ENCODE assay signal across 1 cellular context in the genomic region with DNA sequence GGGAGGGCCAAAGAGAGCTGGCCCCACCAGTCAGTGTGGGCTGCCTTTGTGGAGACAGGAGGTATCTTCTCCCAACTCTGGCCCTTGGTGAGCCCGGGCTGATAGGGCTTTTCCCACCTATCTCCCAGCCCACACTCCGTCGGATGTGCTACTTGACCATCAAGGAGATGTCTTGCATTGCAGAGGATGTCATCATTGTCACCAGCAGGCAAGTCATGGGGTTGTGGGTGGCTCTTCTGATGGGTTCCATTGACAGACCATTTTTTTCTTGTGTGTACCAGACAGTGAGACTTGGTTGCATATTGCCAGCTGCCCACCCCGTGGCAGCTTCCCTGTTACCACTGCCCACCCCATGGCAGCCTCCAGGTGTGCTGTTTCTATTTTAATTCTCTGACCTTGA.
TF ChIP-seq lines count a peak whose summit lies in the region.

No MANE protein-coding gene starts in this region.

TF ChIP-seq in K562, 482 proteins besides CTCF, POLR2A, EP300 and RAD21 (continued from another document and continues in another):
- TF ChIP-seq, protein P1, sequence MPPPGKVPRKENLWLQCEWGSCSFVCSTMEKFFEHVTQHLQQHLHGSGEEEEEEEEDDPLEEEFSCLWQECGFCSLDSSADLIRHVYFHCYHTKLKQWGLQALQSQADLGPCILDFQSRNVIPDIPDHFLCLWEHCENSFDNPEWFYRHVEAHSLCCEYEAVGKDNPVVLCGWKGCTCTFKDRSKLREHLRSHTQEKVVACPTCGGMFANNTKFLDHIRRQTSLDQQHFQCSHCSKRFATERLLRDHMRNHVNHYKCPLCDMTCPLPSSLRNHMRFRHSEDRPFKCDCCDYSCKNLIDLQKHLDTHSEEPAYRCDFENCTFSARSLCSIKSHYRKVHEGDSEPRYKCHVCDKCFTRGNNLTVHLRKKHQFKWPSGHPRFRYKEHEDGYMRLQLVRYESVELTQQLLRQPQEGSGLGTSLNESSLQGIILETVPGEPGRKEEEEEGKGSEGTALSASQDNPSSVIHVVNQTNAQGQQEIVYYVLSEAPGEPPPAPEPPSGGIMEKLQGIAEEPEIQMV (tag; conservative IDR thresholded peaks at IDR 0.05; ENCODE audit: low read depth) = no peak
- no peak for TF ChIP-seq ZNF324 (CRISPR knock-in tag; IDR thresholded peaks at IDR 0.05)
- TF ChIP-seq, protein P2, sequence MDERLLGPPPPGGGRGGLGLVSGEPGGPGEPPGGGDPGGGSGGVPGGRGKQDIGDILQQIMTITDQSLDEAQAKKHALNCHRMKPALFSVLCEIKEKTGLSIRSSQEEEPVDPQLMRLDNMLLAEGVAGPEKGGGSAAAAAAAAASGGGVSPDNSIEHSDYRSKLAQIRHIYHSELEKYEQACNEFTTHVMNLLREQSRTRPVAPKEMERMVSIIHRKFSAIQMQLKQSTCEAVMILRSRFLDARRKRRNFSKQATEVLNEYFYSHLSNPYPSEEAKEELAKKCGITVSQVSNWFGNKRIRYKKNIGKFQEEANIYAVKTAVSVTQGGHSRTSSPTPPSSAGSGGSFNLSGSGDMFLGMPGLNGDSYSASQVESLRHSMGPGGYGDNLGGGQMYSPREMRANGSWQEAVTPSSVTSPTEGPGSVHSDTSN (CRISPR knock-in tag; IDR thresholded peaks at IDR 0.05; ENCODE audit: low read depth) = no peak
- TF ChIP-seq, protein P2 (tag; conservative IDR thresholded peaks at IDR 0.05; ENCODE audit: low read depth) = no peak
- TF ChIP-seq ARID1B (IDR thresholded peaks at IDR 0.05) = no peak
- no peak for TF ChIP-seq ZZZ3 (IDR thresholded peaks at IDR 0.05)
- TF ChIP-seq NR4A1 (CRISPR knock-in tag; IDR thresholded peaks at IDR 0.05) = no peak
- no peak for TF ChIP-seq NR4A1 (tag; IDR thresholded peaks at IDR 0.05)
- TF ChIP-seq ZKSCAN1 (IDR thresholded peaks at IDR 0.05; ENCODE audit: low read depth, low read length) = no peak
- TF ChIP-seq, protein P3, sequence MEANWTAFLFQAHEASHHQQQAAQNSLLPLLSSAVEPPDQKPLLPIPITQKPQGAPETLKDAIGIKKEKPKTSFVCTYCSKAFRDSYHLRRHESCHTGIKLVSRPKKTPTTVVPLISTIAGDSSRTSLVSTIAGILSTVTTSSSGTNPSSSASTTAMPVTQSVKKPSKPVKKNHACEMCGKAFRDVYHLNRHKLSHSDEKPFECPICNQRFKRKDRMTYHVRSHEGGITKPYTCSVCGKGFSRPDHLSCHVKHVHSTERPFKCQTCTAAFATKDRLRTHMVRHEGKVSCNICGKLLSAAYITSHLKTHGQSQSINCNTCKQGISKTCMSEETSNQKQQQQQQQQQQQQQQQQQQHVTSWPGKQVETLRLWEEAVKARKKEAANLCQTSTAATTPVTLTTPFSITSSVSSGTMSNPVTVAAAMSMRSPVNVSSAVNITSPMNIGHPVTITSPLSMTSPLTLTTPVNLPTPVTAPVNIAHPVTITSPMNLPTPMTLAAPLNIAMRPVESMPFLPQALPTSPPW (CRISPR knock-in tag; IDR thresholded peaks at IDR 0.05) = no peak
- TF ChIP-seq HMGN3 (IDR thresholded peaks at IDR 0.05; ENCODE audit: borderline replicate concordance, extremely low read depth, insufficient read length, low read depth, low read length) = no peak
- TF ChIP-seq, protein P4, sequence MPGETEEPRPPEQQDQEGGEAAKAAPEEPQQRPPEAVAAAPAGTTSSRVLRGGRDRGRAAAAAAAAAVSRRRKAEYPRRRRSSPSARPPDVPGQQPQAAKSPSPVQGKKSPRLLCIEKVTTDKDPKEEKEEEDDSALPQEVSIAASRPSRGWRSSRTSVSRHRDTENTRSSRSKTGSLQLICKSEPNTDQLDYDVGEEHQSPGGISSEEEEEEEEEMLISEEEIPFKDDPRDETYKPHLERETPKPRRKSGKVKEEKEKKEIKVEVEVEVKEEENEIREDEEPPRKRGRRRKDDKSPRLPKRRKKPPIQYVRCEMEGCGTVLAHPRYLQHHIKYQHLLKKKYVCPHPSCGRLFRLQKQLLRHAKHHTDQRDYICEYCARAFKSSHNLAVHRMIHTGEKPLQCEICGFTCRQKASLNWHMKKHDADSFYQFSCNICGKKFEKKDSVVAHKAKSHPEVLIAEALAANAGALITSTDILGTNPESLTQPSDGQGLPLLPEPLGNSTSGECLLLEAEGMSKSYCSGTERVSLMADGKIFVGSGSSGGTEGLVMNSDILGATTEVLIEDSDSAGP (CRISPR knock-in tag; IDR thresholded peaks at IDR 0.05) = no peak
- no peak for TF ChIP-seq TAF9B (IDR thresholded peaks at IDR 0.05; ENCODE audit: partially characterized antibody)
- TF ChIP-seq, protein P5, sequence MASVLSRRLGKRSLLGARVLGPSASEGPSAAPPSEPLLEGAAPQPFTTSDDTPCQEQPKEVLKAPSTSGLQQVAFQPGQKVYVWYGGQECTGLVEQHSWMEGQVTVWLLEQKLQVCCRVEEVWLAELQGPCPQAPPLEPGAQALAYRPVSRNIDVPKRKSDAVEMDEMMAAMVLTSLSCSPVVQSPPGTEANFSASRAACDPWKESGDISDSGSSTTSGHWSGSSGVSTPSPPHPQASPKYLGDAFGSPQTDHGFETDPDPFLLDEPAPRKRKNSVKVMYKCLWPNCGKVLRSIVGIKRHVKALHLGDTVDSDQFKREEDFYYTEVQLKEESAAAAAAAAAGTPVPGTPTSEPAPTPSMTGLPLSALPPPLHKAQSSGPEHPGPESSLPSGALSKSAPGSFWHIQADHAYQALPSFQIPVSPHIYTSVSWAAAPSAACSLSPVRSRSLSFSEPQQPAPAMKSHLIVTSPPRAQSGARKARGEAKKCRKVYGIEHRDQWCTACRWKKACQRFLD (CRISPR knock-in tag; IDR thresholded peaks at IDR 0.05) = peak; percentile 44; the same call in 1 of the 2 replicates
- TF ChIP-seq SLC30A9 (CRISPR knock-in tag; IDR thresholded peaks at IDR 0.05) = no peak
- no peak for TF ChIP-seq NR1H2 (CRISPR knock-in tag; IDR thresholded peaks at IDR 0.05)
- no peak for TF ChIP-seq ZNF224 (CRISPR knock-in tag; IDR thresholded peaks at IDR 0.05)
- TF ChIP-seq, protein P6, sequence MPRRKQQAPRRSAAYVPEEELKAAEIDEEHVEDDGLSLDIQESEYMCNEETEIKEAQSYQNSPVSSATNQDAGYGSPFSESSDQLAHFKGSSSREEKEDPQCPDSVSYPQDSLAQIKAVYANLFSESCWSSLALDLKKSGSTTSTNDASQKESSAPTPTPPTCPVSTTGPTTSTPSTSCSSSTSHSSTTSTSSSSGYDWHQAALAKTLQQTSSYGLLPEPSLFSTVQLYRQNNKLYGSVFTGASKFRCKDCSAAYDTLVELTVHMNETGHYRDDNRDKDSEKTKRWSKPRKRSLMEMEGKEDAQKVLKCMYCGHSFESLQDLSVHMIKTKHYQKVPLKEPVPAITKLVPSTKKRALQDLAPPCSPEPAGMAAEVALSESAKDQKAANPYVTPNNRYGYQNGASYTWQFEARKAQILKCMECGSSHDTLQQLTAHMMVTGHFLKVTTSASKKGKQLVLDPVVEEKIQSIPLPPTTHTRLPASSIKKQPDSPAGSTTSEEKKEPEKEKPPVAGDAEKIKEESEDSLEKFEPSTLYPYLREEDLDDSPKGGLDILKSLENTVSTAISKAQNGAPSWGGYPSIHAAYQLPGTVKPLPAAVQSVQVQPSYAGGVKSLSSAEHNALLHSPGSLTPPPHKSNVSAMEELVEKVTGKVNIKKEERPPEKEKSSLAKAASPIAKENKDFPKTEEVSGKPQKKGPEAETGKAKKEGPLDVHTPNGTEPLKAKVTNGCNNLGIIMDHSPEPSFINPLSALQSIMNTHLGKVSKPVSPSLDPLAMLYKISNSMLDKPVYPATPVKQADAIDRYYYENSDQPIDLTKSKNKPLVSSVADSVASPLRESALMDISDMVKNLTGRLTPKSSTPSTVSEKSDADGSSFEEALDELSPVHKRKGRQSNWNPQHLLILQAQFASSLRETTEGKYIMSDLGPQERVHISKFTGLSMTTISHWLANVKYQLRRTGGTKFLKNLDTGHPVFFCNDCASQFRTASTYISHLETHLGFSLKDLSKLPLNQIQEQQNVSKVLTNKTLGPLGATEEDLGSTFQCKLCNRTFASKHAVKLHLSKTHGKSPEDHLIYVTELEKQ (CRISPR knock-in tag; IDR thresholded peaks at IDR 0.05) = no peak
- no peak for TF ChIP-seq HNRNPLL (IDR thresholded peaks at IDR 0.05; ENCODE audit: low read depth, low read length, poor library complexity, severe bottlenecking)
- no peak for TF ChIP-seq NFE2L1 (tag; IDR thresholded peaks at IDR 0.05; ENCODE audit: borderline replicate concordance, low read depth)
- TF ChIP-seq, protein P7, sequence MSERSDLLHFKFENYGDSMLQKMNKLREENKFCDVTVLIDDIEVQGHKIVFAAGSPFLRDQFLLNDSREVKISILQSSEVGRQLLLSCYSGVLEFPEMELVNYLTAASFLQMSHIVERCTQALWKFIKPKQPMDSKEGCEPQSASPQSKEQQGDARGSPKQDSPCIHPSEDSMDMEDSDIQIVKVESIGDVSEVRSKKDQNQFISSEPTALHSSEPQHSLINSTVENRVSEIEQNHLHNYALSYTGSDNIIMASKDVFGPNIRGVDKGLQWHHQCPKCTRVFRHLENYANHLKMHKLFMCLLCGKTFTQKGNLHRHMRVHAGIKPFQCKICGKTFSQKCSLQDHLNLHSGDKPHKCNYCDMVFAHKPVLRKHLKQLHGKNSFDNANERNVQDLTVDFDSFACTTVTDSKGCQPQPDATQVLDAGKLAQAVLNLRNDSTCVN (CRISPR knock-in tag; IDR thresholded peaks at IDR 0.05) = no peak
- TF ChIP-seq, protein P8, sequence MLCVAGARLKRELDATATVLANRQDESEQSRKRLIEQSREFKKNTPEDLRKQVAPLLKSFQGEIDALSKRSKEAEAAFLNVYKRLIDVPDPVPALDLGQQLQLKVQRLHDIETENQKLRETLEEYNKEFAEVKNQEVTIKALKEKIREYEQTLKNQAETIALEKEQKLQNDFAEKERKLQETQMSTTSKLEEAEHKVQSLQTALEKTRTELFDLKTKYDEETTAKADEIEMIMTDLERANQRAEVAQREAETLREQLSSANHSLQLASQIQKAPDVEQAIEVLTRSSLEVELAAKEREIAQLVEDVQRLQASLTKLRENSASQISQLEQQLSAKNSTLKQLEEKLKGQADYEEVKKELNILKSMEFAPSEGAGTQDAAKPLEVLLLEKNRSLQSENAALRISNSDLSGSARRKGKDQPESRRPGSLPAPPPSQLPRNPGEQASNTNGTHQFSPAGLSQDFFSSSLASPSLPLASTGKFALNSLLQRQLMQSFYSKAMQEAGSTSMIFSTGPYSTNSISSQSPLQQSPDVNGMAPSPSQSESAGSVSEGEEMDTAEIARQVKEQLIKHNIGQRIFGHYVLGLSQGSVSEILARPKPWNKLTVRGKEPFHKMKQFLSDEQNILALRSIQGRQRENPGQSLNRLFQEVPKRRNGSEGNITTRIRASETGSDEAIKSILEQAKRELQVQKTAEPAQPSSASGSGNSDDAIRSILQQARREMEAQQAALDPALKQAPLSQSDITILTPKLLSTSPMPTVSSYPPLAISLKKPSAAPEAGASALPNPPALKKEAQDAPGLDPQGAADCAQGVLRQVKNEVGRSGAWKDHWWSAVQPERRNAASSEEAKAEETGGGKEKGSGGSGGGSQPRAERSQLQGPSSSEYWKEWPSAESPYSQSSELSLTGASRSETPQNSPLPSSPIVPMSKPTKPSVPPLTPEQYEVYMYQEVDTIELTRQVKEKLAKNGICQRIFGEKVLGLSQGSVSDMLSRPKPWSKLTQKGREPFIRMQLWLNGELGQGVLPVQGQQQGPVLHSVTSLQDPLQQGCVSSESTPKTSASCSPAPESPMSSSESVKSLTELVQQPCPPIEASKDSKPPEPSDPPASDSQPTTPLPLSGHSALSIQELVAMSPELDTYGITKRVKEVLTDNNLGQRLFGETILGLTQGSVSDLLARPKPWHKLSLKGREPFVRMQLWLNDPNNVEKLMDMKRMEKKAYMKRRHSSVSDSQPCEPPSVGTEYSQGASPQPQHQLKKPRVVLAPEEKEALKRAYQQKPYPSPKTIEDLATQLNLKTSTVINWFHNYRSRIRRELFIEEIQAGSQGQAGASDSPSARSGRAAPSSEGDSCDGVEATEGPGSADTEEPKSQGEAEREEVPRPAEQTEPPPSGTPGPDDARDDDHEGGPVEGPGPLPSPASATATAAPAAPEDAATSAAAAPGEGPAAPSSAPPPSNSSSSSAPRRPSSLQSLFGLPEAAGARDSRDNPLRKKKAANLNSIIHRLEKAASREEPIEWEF (CRISPR knock-in tag; IDR thresholded peaks at IDR 0.05) = no peak
- no peak for TF ChIP-seq NFXL1 (CRISPR knock-in tag; IDR thresholded peaks at IDR 0.05)
- no peak; a peak in 2 of 4 replicates for TF ChIP-seq TRIM24 (IDR thresholded peaks at IDR 0.05)
- TF ChIP-seq CXXC5 (CRISPR knock-in tag; IDR thresholded peaks at IDR 0.05) = peak; percentile 57
- no peak for TF ChIP-seq SMARCA5 (IDR thresholded peaks at IDR 0.05)
- TF ChIP-seq EZH2 (IDR thresholded peaks at IDR 0.05; ENCODE audit: borderline replicate concordance, low read depth, low read length) = no peak
- TF ChIP-seq, protein P9, sequence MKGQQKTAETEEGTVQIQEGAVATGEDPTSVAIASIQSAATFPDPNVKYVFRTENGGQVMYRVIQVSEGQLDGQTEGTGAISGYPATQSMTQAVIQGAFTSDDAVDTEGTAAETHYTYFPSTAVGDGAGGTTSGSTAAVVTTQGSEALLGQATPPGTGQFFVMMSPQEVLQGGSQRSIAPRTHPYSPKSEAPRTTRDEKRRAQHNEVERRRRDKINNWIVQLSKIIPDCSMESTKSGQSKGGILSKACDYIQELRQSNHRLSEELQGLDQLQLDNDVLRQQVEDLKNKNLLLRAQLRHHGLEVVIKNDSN (CRISPR knock-in tag; IDR thresholded peaks at IDR 0.05) = no peak
- no peak for TF ChIP-seq NR2C2 (CRISPR knock-in tag; IDR thresholded peaks at IDR 0.05)
- TF ChIP-seq NR2C2 (tag; IDR thresholded peaks at IDR 0.05) = peak; percentile 40; the same call in 1 of the 2 replicates
- TF ChIP-seq, protein P10, sequence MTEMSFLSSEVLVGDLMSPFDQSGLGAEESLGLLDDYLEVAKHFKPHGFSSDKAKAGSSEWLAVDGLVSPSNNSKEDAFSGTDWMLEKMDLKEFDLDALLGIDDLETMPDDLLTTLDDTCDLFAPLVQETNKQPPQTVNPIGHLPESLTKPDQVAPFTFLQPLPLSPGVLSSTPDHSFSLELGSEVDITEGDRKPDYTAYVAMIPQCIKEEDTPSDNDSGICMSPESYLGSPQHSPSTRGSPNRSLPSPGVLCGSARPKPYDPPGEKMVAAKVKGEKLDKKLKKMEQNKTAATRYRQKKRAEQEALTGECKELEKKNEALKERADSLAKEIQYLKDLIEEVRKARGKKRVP (CRISPR knock-in tag; IDR thresholded peaks at IDR 0.05) = peak; percentile 74
- TF ChIP-seq ZNF589 (CRISPR knock-in tag; IDR thresholded peaks at IDR 0.05; ENCODE audit: low read depth) = peak; percentile 91
- TF ChIP-seq ZNF785 (CRISPR knock-in tag; IDR thresholded peaks at IDR 0.05) = no peak
- TF ChIP-seq ZNF184 (CRISPR knock-in tag; IDR thresholded peaks at IDR 0.05) = no peak
- TF ChIP-seq, protein P11, sequence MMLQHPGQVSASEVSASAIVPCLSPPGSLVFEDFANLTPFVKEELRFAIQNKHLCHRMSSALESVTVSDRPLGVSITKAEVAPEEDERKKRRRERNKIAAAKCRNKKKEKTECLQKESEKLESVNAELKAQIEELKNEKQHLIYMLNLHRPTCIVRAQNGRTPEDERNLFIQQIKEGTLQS (IDR thresholded peaks at IDR 0.05) = peak; percentile 47; the same call in 1 of the 2 replicates
- TF ChIP-seq, protein P11 (CRISPR knock-in tag; conservative IDR thresholded peaks at IDR 0.05) = no peak
- no peak for TF ChIP-seq RUNX1 (IDR thresholded peaks at IDR 0.05; ENCODE audit: low read depth)
